Comparison of ENCODE assay signal across 8 cellular contexts in genomic region chr12:92145731-92146496, GRCh38. TPM values are rescaled to one million over a fixed set of nuclear protein-coding genes. Genes with fewer than 3 reads are reported as not detected.
DNase-seq lines count a peak whose midpoint lies in the region; ATAC-seq and TF ChIP-seq lines count a peak whose summit lies in the region.

A gene with protein sequence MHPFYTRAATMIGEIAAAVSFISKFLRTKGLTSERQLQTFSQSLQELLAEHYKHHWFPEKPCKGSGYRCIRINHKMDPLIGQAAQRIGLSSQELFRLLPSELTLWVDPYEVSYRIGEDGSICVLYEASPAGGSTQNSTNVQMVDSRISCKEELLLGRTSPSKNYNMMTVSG (minus strand): TSS chr12:92145846. CDS start chr12:92145535, 311 bp downstream.

- H3K27me3 ChIP-seq in H9 (ENCODE audit: insufficient read depth, low read length), result no peaks in the 10 kb centered on the region
- H3K27me3 ChIP-seq in MG63, result no peaks in the 10 kb centered on the region

- H3K4me3 ChIP-seq in MG63 (peak within 1 kb of the TSS; percentile 76), fibroblast of pulmonary artery (replicated peaks; ENCODE audit: low read depth, low read length) (peak within 1 kb of the TSS; percentile 97)

- peak within 1 kb of the TSS; percentile 89 to 98 for H3K4me3 Mint-ChIP-seq in H9
- peak within 1 kb of the TSS; percentile 96 for H3K4me3 Mint-ChIP-seq in natural killer cell treated with Interleukin-12 subunit alpha and Interleukin-12 subunit beta and Interleukin-15 and Interleukin-18, amount 100 ng/mL, for 72 hours

- no peak within 1 kb of the TSS for H2BK12ac ChIP-seq in H9 (ENCODE audit: insufficient read length, low read depth, low read length)

- H3K27ac ChIP-seq in H9 (ENCODE audit: insufficient read length, low read depth, low read length), result peak within 1 kb of the TSS; percentile 46

- H3K4me2 ChIP-seq in H9 (ENCODE audit: insufficient read depth, insufficient read length, low read length), result peak within 1 kb of the TSS; percentile 95

- no CpG with 5 or more reads among the region's 61 CpGs for WGBS in H9 (ENCODE audit: extremely low coverage, insufficient read length, low lambda C conversion rate)

- H2BK20ac ChIP-seq in H9 (ENCODE audit: low read depth, low read length, poor library complexity, severe bottlenecking), result no peak within 1 kb of the TSS

- H2AK5ac ChIP-seq in H9 (ENCODE audit: insufficient read length, low read length), result no peak within 1 kb of the TSS

- peaks cover 1 to 5% of the 10 kb centered on the region in 2 experiments; a peak in 3 of 5 replicates for H3K9me3 Mint-ChIP-seq in H9
- no peaks in the 10 kb centered on the region for H3K9me3 Mint-ChIP-seq in natural killer cell treated with Interleukin-12 subunit alpha and Interleukin-12 subunit beta and Interleukin-15 and Interleukin-18, amount 100 ng/mL, for 72 hours

- no peak within 1 kb of the TSS for H2BK120ac ChIP-seq in H9 (ENCODE audit: low read depth, low read length, poor library complexity, severe bottlenecking)

- peaks cover 40 to 49% of the 10 kb centered on the region in 2 experiments for H3K4me1 Mint-ChIP-seq in H9
- H3K4me1 Mint-ChIP-seq in natural killer cell treated with Interleukin-12 subunit alpha and Interleukin-12 subunit beta and Interleukin-15 and Interleukin-18, amount 100 ng/mL, for 72 hours (ENCODE audit: low read depth in 2 of 2), result peaks cover 24 to 32% of the 10 kb centered on the region in 2 donors

- no peak within 1 kb of the TSS for H2BK15ac ChIP-seq in H9 (ENCODE audit: low read depth, low read length)

- TF ChIP-seq CTCF in H9 (conservative IDR thresholded peaks at IDR 0.05), result no peak
- TF ChIP-seq CTCF in fibroblast of pulmonary artery (IDR thresholded peaks at IDR 0.05; ENCODE audit: low read length, missing control alignments), result no peak

- H4K91ac ChIP-seq in H9 (ENCODE audit: insufficient read length, low read depth, low read length), result no peak within 1 kb of the TSS

- DNase-seq in ELR (ENCODE audit: low read depth) (peak; percentile 100), H9 (peak; percentile 100), MG63 (peak; percentile 97), SHP77 treated with DMSO at 0.1 percent for 48 hours (lab: John Stamatoyannopoulos, UW) (peak; percentile 96), fibroblast of pulmonary artery (ENCODE audit: low read depth) (peak; percentile 100)
- peak; percentile 99 for DNase-seq in activated effector memory CD4-positive, alpha-beta T cell treated with anti-CD3 and anti-CD28 coated beads, Interleukin-2, amount 50 U/mL, for 16 hours
- DNase-seq in natural killer cell treated with Interleukin-12 subunit alpha and Interleukin-12 subunit beta and Interleukin-15 and Interleukin-18, amount 100 ng/mL, for 72 hours (ENCODE audit: low spot score), result peak; percentile 99
- peak; percentile 96 for DNase-seq in stimulated activated naive CD8-positive, alpha-beta T cell treated with anti-CD3 and anti-CD28 coated beads, Interleukin-15, Interleukin-2, amounts not matched to agents 100 U/mL and 50 U/mL, for 24 hours

- H3K9ac ChIP-seq in H9 (ENCODE audit: extremely low read depth, insufficient read length, low read length), result peak within 1 kb of the TSS; percentile 94

- ATAC-seq in natural killer cell treated with Interleukin-12 subunit alpha and Interleukin-12 subunit beta and Interleukin-15 and Interleukin-18, amount 100 ng/mL, for 72 hours, result peak; percentile 86 to 88
- peak; percentile 83 for ATAC-seq in stimulated activated naive CD8-positive, alpha-beta T cell treated with anti-CD3 and anti-CD28 coated beads, Interleukin-15, Interleukin-2, amounts not matched to agents 100 U/mL and 50 U/mL, for 24 hours

- peak within 1 kb of the TSS; percentile 46 for H4K5ac ChIP-seq in H9 (ENCODE audit: insufficient read length, low read depth, low read length)

- H4K20me1 ChIP-seq in H9 (ENCODE audit: control insufficient read depth, insufficient read depth, insufficient read length), result no peaks in the 10 kb centered on the region

- H3T11ph ChIP-seq in H9 (ENCODE audit: low read length), result no peak within 1 kb of the TSS

- H3K79me1 ChIP-seq in H9 (ENCODE audit: insufficient read depth, low read depth, low read length, poor library complexity, severe bottlenecking), result no peaks in the 10 kb centered on the region

- no peak within 1 kb of the TSS for H2BK5ac ChIP-seq in H9 (ENCODE audit: insufficient read length, low read length)

- no peak within 1 kb of the TSS for H4K8ac ChIP-seq in H9 (replicated peaks; ENCODE audit: insufficient read length, low read depth, low read length)

- H3K4me1 ChIP-seq in H9 (ENCODE audit: insufficient read depth, low read length), result peaks cover 2% of the 10 kb centered on the region

- no peak within 1 kb of the TSS for H2AFZ ChIP-seq in H9 (ENCODE audit: low read length)

- H3K9me3 ChIP-seq in H9 (ENCODE audit: control insufficient read depth, low read depth, low read length), result no peaks in the 10 kb centered on the region
- H3K9me3 ChIP-seq in MG63, result no peaks in the 10 kb centered on the region

- H3K79me2 ChIP-seq in H9 (ENCODE audit: insufficient read depth, low read length), result peaks cover 25% of the 10 kb centered on the region; the same call in 1 of the 2 replicates

- peaks cover 14% of the 10 kb centered on the region for H3K23me2 ChIP-seq in H9 (ENCODE audit: insufficient read length, low read depth, low read length, poor library complexity, severe bottlenecking)

- peak within 1 kb of the TSS; percentile 13; the same call in 1 of the 2 replicates for H3K4ac ChIP-seq in H9 (ENCODE audit: low read depth, low read length)

- H3K18ac ChIP-seq in H9 (ENCODE audit: insufficient read length, low read depth, low read length), result peak within 1 kb of the TSS; percentile 93

- H3K36me3 ChIP-seq in MG63, result peaks cover 29% of the 10 kb centered on the region

- H3K27me3 Mint-ChIP-seq in H9 (ENCODE audit: low read depth), result no peaks in the 10 kb centered on the region; the same call in 1 of the 2 replicates
- H3K27me3 Mint-ChIP-seq in natural killer cell treated with Interleukin-12 subunit alpha and Interleukin-12 subunit beta and Interleukin-15 and Interleukin-18, amount 100 ng/mL, for 72 hours, result no peaks in the 10 kb centered on the region

- H3K14ac ChIP-seq in H9 (ENCODE audit: insufficient read depth, low read length), result peak within 1 kb of the TSS; percentile 90

- H3K36me3 Mint-ChIP-seq in H9 (ENCODE audit: insufficient read depth in 1 of 3, low read depth in 3 of 3), result peaks cover 20 to 43% (median 33%) of the 10 kb centered on the region in 3 experiments
- H3K36me3 Mint-ChIP-seq in natural killer cell treated with Interleukin-12 subunit alpha and Interleukin-12 subunit beta and Interleukin-15 and Interleukin-18, amount 100 ng/mL, for 72 hours, result peaks cover 24% of the 10 kb centered on the region

- H3K56ac ChIP-seq in H9 (ENCODE audit: insufficient read length, low read depth, low read length), result no peak within 1 kb of the TSS

- no peak within 1 kb of the TSS for H3K23ac ChIP-seq in H9 (ENCODE audit: insufficient read length, low read depth, low read length)

- H3K27ac Mint-ChIP-seq in H9, result peak within 1 kb of the TSS; percentile 98 to 99 (median 99)
- peak within 1 kb of the TSS; percentile 92 to 95 for H3K27ac Mint-ChIP-seq in natural killer cell treated with Interleukin-12 subunit alpha and Interleukin-12 subunit beta and Interleukin-15 and Interleukin-18, amount 100 ng/mL, for 72 hours

RNA-seq across cellular contexts. Expression of the gene that starts here (rescaled TPM):
- 32.0 and 32.7 TPM in 2 replicates for total RNA-seq in H9 (2021)
- total RNA-seq in MG63 (2014; rRNA removed; shearing (Covaris generic); ENCODE audit: low replicate concordance), result 1.2 and 2.0 TPM in 2 replicates
- 100 to 1,000 TPM in 1 of 2 donors, 10 to 100 TPM in 1; 80.0 to 249 TPM for total RNA-seq in natural killer cell treated with Interleukin-12 subunit alpha and Interleukin-12 subunit beta and Interleukin-15 and Interleukin-18, amount 100 ng/mL, for 72 hours

Comparison
In these comparisons a context has a peak if more than half of its experiments do, and no peak if none do; other contexts are left out.
1. Peak in every context shown above with its lines: DNase-seq, ATAC-seq, H3K4me3 ChIP-seq and H3K27ac ChIP-seq.
2. RNA of the gene that starts here (total RNA-seq): 80.0 to 249 TPM in natural killer cell treated with Interleukin-12 subunit alpha and Interleukin-12 subunit beta and Interleukin-15 and Interleukin-18, amount 100 ng/mL, for 72 hours and 32.0 to 32.7 TPM in H9; 1.2 to 2.0 TPM in MG63; every median in the first group is over 10 times any median in the second.